In the genomic region with DNA sequence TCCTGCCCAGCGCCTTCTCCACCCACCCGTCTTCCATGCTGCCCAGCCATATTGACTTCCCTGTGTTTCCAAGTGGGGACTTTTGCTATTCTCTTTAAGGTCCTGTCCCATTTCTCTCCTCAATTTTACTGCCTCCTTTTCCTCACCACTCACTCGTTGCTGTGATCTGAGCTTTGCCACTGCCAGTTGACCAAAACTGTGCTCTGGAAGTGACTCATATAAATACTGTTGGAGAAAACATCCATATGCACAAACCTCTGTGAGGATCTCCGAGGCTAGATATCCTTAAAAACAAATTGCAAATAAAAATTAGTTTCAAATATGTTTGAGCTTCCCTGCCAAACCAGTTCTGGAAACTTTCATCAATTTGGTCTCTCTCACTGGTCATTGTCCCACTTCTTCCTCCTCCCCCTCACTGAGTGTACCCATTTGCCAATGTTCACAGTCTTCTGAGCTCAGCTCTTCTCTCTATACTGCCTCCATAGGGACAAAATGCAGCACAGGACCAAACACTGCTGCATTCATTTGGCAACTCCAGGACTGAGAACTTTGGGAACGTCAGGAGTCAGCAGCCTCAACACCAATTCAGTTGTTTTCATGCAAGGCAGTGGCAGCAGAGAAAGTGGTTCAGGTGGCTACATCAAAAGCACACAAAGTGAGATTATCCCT, we compare ENCODE assay signal across 1 cellular context.
TF ChIP-seq lines count a peak whose summit lies in the region.

No MANE protein-coding gene starts in this region.

TF ChIP-seq in SK-N-SH, 30 proteins besides CTCF, POLR2A, EP300 and RAD21:
- TF ChIP-seq, protein P1, sequence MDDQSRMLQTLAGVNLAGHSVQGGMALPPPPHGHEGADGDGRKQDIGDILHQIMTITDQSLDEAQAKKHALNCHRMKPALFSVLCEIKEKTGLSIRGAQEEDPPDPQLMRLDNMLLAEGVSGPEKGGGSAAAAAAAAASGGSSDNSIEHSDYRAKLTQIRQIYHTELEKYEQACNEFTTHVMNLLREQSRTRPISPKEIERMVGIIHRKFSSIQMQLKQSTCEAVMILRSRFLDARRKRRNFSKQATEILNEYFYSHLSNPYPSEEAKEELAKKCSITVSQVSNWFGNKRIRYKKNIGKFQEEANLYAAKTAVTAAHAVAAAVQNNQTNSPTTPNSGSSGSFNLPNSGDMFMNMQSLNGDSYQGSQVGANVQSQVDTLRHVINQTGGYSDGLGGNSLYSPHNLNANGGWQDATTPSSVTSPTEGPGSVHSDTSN (IDR thresholded peaks at IDR 0.05) = no peak
- TF ChIP-seq, protein P2, sequence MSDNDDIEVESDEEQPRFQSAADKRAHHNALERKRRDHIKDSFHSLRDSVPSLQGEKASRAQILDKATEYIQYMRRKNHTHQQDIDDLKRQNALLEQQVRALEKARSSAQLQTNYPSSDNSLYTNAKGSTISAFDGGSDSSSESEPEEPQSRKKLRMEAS (IDR thresholded peaks at IDR 0.05; ENCODE audit: low read depth) = 0 out of 2 replicates have a peak, but pooled peaks have one; percentile 26
- peak; percentile 25; the same call in 1 of the 2 replicates for TF ChIP-seq JUND (IDR thresholded peaks at IDR 0.05)
- TF ChIP-seq, protein P3, sequence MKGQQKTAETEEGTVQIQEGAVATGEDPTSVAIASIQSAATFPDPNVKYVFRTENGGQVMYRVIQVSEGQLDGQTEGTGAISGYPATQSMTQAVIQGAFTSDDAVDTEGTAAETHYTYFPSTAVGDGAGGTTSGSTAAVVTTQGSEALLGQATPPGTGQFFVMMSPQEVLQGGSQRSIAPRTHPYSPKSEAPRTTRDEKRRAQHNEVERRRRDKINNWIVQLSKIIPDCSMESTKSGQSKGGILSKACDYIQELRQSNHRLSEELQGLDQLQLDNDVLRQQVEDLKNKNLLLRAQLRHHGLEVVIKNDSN (IDR thresholded peaks at IDR 0.05; ENCODE audit: borderline replicate concordance, low read depth) = no peak
- peak; percentile 28; the same call in 1 of the 2 replicates for TF ChIP-seq TCF12 (IDR thresholded peaks at IDR 0.05)
- peak; percentile 40; the same call in 1 of the 2 replicates for TF ChIP-seq FOSL2 (IDR thresholded peaks at IDR 0.05; ENCODE audit: borderline replicate concordance, low read depth)
- no peak for TF ChIP-seq FOXM1 (IDR thresholded peaks at IDR 0.05; ENCODE audit: low read depth)
- no peak for TF ChIP-seq EZH2phosphoT487 (IDR thresholded peaks at IDR 0.05; ENCODE audit: borderline replicate concordance, low read depth)
- TF ChIP-seq CHD2 (IDR thresholded peaks at IDR 0.05; ENCODE audit: low read length, partially characterized antibody) = no peak
- TF ChIP-seq MEF2A (IDR thresholded peaks at IDR 0.05; ENCODE audit: borderline replicate concordance, low read depth) = no peak
- TF ChIP-seq GABPA (IDR thresholded peaks at IDR 0.05; ENCODE audit: low read depth) = no peak
TF ChIP-seq in SK-N-SH: peak in this region for 4.
